In the genomic region with DNA sequence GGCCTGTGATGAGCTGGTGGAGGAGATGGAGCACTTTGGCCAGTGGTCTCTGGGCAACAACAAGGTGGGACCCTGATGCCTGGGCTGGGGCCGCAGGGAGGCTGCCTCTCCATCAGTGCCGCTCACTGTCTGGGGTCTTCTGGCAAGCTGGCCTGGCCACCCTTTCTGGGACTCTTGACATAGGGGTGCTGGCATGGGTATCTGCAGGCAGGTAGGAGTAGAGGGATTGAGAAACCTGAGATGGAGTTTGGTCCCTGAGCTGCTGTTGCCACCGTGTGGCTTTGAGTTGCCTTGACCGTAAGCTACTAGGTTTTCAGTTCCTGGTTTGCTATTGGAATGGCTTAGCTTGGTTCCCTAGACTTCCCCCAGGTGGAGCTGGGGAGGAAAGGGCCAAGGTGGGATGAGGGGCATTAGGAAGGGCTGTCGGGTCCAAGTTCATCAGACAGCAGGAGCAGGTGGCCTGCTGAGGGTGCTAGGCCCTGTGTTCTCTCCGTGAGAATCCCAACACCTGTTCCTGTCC, we compare ENCODE assay signal across 8 cellular contexts. TPM values are rescaled to one million over a fixed set of nuclear protein-coding genes. Genes with fewer than 3 reads are reported as not detected.
DNase-seq lines count a peak whose midpoint lies in the region; ATAC-seq and TF ChIP-seq lines count a peak whose summit lies in the region.

No MANE protein-coding gene starts in this region.

- peaks cover 76% of the 10 kb centered on the region for H3K36me3 ChIP-seq in left ventricle myocardium inferior

- peak; percentile 85 for ATAC-seq in stimulated activated memory B cell treated with anti-CD40 and anti-IgM and Interleukin-4, amounts not matched to agents 10 μg/mL and 1 μg/mL and 100 μg/mL, for 72 hours
- no peak for ATAC-seq in HG03045 (IDR thresholded peaks at IDR 0.05; ENCODE audit: unreplicated experiment)
- no peak for ATAC-seq in HG03097 (IDR thresholded peaks at IDR 0.05; ENCODE audit: low FRiP score, unreplicated experiment)

- H3K27ac ChIP-seq in left ventricle myocardium inferior (replicated peaks): no peak overlapping the region

- CTCF ChIA-PET in activated CD4-positive, alpha-beta memory T cell treated with anti-CD3 and anti-CD28 coated beads, Interleukin-2, amount 10 ng/mL, durations not matched to agents 7 days and 5 days (lab: Charles Lee): interaction anchor here (0.8 to 1.0 kb wide), 3 partner anchors 13 to 53 kb away, joined by 4 to 7 read pairs (median 4); a partner anchor contains a TSS
- CTCF ChIA-PET in activated CD4-positive, alpha-beta memory T cell treated with anti-CD3 and anti-CD28 coated beads for 36 hours (lab: Charles Lee): interaction anchor here (0.7 kb wide), 1 partner anchor 128 kb away, joined by 3 read pairs; no protein-coding TSS in a partner anchor

- no peaks in the 10 kb centered on the region for H3K27me3 Mint-ChIP-seq in activated CD4-positive, alpha-beta memory T cell treated with anti-CD3 and anti-CD28 coated beads, Interleukin-2, amount 10 ng/mL, durations not matched to agents 7 days and 5 days
- H3K27me3 Mint-ChIP-seq in activated CD4-positive, alpha-beta memory T cell treated with anti-CD3 and anti-CD28 coated beads for 36 hours: no peaks in the 10 kb centered on the region
- no peaks in the 10 kb centered on the region for H3K27me3 Mint-ChIP-seq in stimulated activated memory B cell treated with anti-CD40 and anti-IgM and Interleukin-4, amounts not matched to agents 10 μg/mL and 1 μg/mL and 100 μg/mL, for 72 hours

- H3K4me1 Mint-ChIP-seq in activated CD4-positive, alpha-beta memory T cell treated with anti-CD3 and anti-CD28 coated beads, Interleukin-2, amount 10 ng/mL, durations not matched to agents 7 days and 5 days: peaks cover 5% of the 10 kb centered on the region
- H3K4me1 Mint-ChIP-seq in activated CD4-positive, alpha-beta memory T cell treated with anti-CD3 and anti-CD28 coated beads for 36 hours (ENCODE audit: low read depth): no peaks in the 10 kb centered on the region
- H3K4me1 Mint-ChIP-seq in stimulated activated memory B cell treated with anti-CD40 and anti-IgM and Interleukin-4, amounts not matched to agents 10 μg/mL and 1 μg/mL and 100 μg/mL, for 72 hours: peaks cover 9% of the 10 kb centered on the region

- H3K9me3 Mint-ChIP-seq in activated CD4-positive, alpha-beta memory T cell treated with anti-CD3 and anti-CD28 coated beads, Interleukin-2, amount 10 ng/mL, durations not matched to agents 7 days and 5 days: no peaks in the 10 kb centered on the region
- H3K9me3 Mint-ChIP-seq in activated CD4-positive, alpha-beta memory T cell treated with anti-CD3 and anti-CD28 coated beads for 36 hours: no peaks in the 10 kb centered on the region
- no peaks in the 10 kb centered on the region for H3K9me3 Mint-ChIP-seq in stimulated activated memory B cell treated with anti-CD40 and anti-IgM and Interleukin-4, amounts not matched to agents 10 μg/mL and 1 μg/mL and 100 μg/mL, for 72 hours

- intact Hi-C loops in activated CD4-positive, alpha-beta memory T cell treated with anti-CD3 and anti-CD28 coated beads for 36 hours (cut with micrococcal nuclease): no loop called here
- intact Hi-C loops in left ventricle myocardium inferior (cut with micrococcal nuclease): no loop called here

- no peaks in the 10 kb centered on the region for H3K4me1 ChIP-seq in left ventricle myocardium inferior

- peak; percentile 29 for DNase-seq in activated CD4-positive, alpha-beta memory T cell treated with anti-CD3 and anti-CD28 coated beads, Interleukin-2, amount 10 ng/mL, durations not matched to agents 7 days and 5 days
- DNase-seq in activated CD4-positive, alpha-beta memory T cell treated with anti-CD3 and anti-CD28 coated beads for 36 hours: no peak
- peak; percentile 69 for DNase-seq in NCI-H2029 treated with DMSO at 0.1 percent for 48 hours (lab: John Stamatoyannopoulos, UW)
- DNase-seq in UCSD-AML1 (lab: John Stamatoyannopoulos, UW; ENCODE audit: unreplicated experiment): peak; percentile 45
- DNase-seq in left ventricle myocardium inferior: no peak

- no peak overlapping the region for H3K4me3 ChIP-seq in left ventricle myocardium inferior

- H3K27ac Mint-ChIP-seq in activated CD4-positive, alpha-beta memory T cell treated with anti-CD3 and anti-CD28 coated beads, Interleukin-2, amount 10 ng/mL, durations not matched to agents 7 days and 5 days: no peak overlapping the region
- H3K27ac Mint-ChIP-seq in activated CD4-positive, alpha-beta memory T cell treated with anti-CD3 and anti-CD28 coated beads for 36 hours: no peak overlapping the region
- peak overlapping the region; percentile 26 for H3K27ac Mint-ChIP-seq in stimulated activated memory B cell treated with anti-CD40 and anti-IgM and Interleukin-4, amounts not matched to agents 10 μg/mL and 1 μg/mL and 100 μg/mL, for 72 hours

- POLR2A ChIA-PET in activated CD4-positive, alpha-beta memory T cell treated with anti-CD3 and anti-CD28 coated beads, Interleukin-2, amount 10 ng/mL, durations not matched to agents 7 days and 5 days (lab: Charles Lee): interaction anchor here (1.1 to 10.9 kb wide), 3 partner anchors 12 to 58 kb away, joined by 3 to 223 read pairs (median 5); a partner anchor contains a TSS
- POLR2A ChIA-PET in activated CD4-positive, alpha-beta memory T cell treated with anti-CD3 and anti-CD28 coated beads for 36 hours (lab: Charles Lee): interaction anchor here (0.7 to 3.0 kb wide), 4 partner anchors 14 to 59 kb away, joined by 3 to 11 read pairs (median 4); a partner anchor contains a TSS

- no peaks in the 10 kb centered on the region for H3K9me3 ChIP-seq in left ventricle myocardium inferior (replicated peaks)

- H3K4me3 Mint-ChIP-seq in activated CD4-positive, alpha-beta memory T cell treated with anti-CD3 and anti-CD28 coated beads, Interleukin-2, amount 10 ng/mL, durations not matched to agents 7 days and 5 days: no peak overlapping the region
- no peak overlapping the region for H3K4me3 Mint-ChIP-seq in activated CD4-positive, alpha-beta memory T cell treated with anti-CD3 and anti-CD28 coated beads for 36 hours
- no peak overlapping the region for H3K4me3 Mint-ChIP-seq in stimulated activated memory B cell treated with anti-CD40 and anti-IgM and Interleukin-4, amounts not matched to agents 10 μg/mL and 1 μg/mL and 100 μg/mL, for 72 hours

- peak; percentile 56 for TF ChIP-seq CTCF in left ventricle myocardium inferior (IDR thresholded peaks at IDR 0.05; ENCODE audit: borderline replicate concordance)

- H3K36me3 Mint-ChIP-seq in activated CD4-positive, alpha-beta memory T cell treated with anti-CD3 and anti-CD28 coated beads, Interleukin-2, amount 10 ng/mL, durations not matched to agents 7 days and 5 days (ENCODE audit: low read depth): peaks cover 4% of the 10 kb centered on the region
- H3K36me3 Mint-ChIP-seq in activated CD4-positive, alpha-beta memory T cell treated with anti-CD3 and anti-CD28 coated beads for 36 hours: peaks cover 2% of the 10 kb centered on the region
- peaks cover 25% of the 10 kb centered on the region for H3K36me3 Mint-ChIP-seq in stimulated activated memory B cell treated with anti-CD40 and anti-IgM and Interleukin-4, amounts not matched to agents 10 μg/mL and 1 μg/mL and 100 μg/mL, for 72 hours

- no peaks in the 10 kb centered on the region for H3K27me3 ChIP-seq in left ventricle myocardium inferior (ENCODE audit: low read depth)

RNA-seq across cellular contexts. Expression of a gene that starts 13.2 kb away (rescaled TPM):
- 10 to 100 TPM; 51.4 to 52.1 TPM for total RNA-seq in activated CD4-positive, alpha-beta memory T cell treated with anti-CD3 and anti-CD28 coated beads, Interleukin-2, amount 10 ng/mL, durations not matched to agents 7 days and 5 days
- total RNA-seq in activated CD4-positive, alpha-beta memory T cell treated with anti-CD3 and anti-CD28 coated beads for 36 hours: 10 to 100 TPM; 52.0 to 58.1 TPM
- 663 TPM for total RNA-seq in left ventricle myocardium inferior

RNA-seq across cellular contexts. Expression of a gene that starts 32.6 kb away (rescaled TPM):
- total RNA-seq in activated CD4-positive, alpha-beta memory T cell treated with anti-CD3 and anti-CD28 coated beads, Interleukin-2, amount 10 ng/mL, durations not matched to agents 7 days and 5 days: 10 to 100 TPM; 15.7 to 16.5 TPM
- 10 to 100 TPM; 11.0 to 13.5 TPM for total RNA-seq in activated CD4-positive, alpha-beta memory T cell treated with anti-CD3 and anti-CD28 coated beads for 36 hours
- 61.6 TPM for total RNA-seq in left ventricle myocardium inferior

RNA-seq across cellular contexts. Expression of a gene that starts 40.9 kb away (rescaled TPM):
- 10 to 100 TPM; 41.5 to 41.9 TPM for total RNA-seq in activated CD4-positive, alpha-beta memory T cell treated with anti-CD3 and anti-CD28 coated beads, Interleukin-2, amount 10 ng/mL, durations not matched to agents 7 days and 5 days
- 10 to 100 TPM; 22.9 to 23.4 TPM for total RNA-seq in activated CD4-positive, alpha-beta memory T cell treated with anti-CD3 and anti-CD28 coated beads for 36 hours
- 40.9 TPM for total RNA-seq in left ventricle myocardium inferior

RNA-seq across cellular contexts. Expression of a gene that starts 52.2 kb away (rescaled TPM):
- 10 to 100 TPM; 98.3 to 98.6 TPM for total RNA-seq in activated CD4-positive, alpha-beta memory T cell treated with anti-CD3 and anti-CD28 coated beads, Interleukin-2, amount 10 ng/mL, durations not matched to agents 7 days and 5 days
- total RNA-seq in activated CD4-positive, alpha-beta memory T cell treated with anti-CD3 and anti-CD28 coated beads for 36 hours: 10 to 100 TPM; 46.1 to 47.9 TPM
- total RNA-seq in left ventricle myocardium inferior: 16.2 TPM

Comparison
In these comparisons a context has a peak if more than half of its experiments do, and no peak if none do; other contexts are left out.
1. DNase-seq: peak in activated CD4-positive, alpha-beta memory T cell treated with anti-CD3 and anti-CD28 coated beads, Interleukin-2, amount 10 ng/mL, durations not matched to agents 7 days and 5 days (single experiment), NCI-H2029 treated with DMSO at 0.1 percent for 48 hours (single experiment) and UCSD-AML1 (single experiment); none in activated CD4-positive, alpha-beta memory T cell treated with anti-CD3 and anti-CD28 coated beads for 36 hours (single experiment) and left ventricle myocardium inferior (single experiment).
2. RNA of a gene that starts 13.2 kb away (total RNA-seq): 663 TPM in left ventricle myocardium inferior (single experiment); 52.0 to 58.1 TPM in activated CD4-positive, alpha-beta memory T cell treated with anti-CD3 and anti-CD28 coated beads for 36 hours and 51.4 to 52.1 TPM in activated CD4-positive, alpha-beta memory T cell treated with anti-CD3 and anti-CD28 coated beads, Interleukin-2, amount 10 ng/mL, durations not matched to agents 7 days and 5 days; every median in the first group is over 10 times any median in the second.